ENCODE assay signal across 7 cellular contexts in the genomic region with DNA sequence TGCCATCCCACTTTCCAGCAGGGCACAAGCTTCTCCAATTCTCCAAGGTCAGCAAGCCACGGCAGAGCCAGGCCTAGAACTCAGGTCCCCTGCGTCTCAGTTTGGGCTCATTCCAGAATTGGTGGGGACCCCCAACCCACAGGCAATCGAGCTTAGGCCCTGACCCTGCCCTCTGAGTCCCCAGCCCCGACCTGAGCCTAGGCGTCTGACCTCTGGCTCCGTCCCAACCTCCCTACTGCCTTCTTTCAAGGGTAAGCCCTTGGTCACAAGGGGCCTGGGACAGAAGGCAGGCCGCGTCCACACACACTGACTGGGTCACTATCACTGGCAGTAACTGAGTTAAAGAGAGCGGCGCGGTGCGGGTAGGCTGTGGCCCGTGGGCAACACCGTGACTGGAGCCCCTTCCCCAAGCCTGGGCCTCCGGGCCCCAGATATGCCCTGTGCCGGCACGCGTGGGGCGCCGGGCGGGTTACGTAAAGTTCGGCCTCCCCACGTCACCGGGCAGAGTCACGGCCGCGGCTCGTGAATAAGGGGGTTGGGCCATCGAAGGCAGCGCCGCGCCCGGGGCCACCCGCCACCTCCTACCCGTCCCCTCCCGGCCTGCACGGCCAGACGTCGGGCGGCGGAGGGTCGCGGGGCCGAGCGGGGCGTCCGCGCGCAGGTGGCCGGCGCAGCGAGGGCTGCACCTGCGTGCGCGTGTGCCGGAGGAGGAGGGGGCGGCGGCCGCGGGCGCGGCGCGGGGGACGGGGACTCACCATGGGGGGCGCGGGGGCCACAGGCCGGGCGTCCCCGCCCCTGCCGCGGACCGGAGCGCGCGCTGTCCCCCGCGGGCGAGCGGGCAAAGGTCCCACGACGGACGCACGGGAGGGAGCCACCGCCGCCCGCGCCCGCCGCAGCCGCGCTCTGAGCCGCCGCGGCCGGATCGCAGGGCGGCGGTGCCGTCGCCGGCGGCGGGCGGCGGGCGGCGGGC. TPM values are rescaled to one million over a fixed set of nuclear protein-coding genes. Genes with fewer than 3 reads are reported as not detected.
DNase-seq lines count a peak whose midpoint lies in the region; ATAC-seq and TF ChIP-seq lines count a peak whose summit lies in the region.

No MANE protein-coding gene starts in this region.

- no peak for TF ChIP-seq RAD21 in liver (IDR thresholded peaks at IDR 0.05)

- peaks cover 24% of the 10 kb centered on the region for H3K4me1 Mint-ChIP-seq in dendritic cell treated with granulocyte-macrophage colony-stimulating factor and Interleukin-4, amounts not matched to agents 40 ng/mL and 50 ng/mL, for 4 days (ENCODE audit: low read depth)

- H3K4me1 ChIP-seq in liver (ENCODE audit: control insufficient read depth in 4 of 4, insufficient read depth in 4 of 4, low read length in 3 of 4) (peaks cover 0 to 5% (median 3%) of the 10 kb centered on the region in 4 donors), subcutaneous abdominal adipose tissue (ENCODE audit: control insufficient read depth in 5 of 5, insufficient read depth in 5 of 5, low read length in 5 of 5) (peaks cover 2 to 44% (median 33%) of the 10 kb centered on the region in 5 donors)

- peaks cover 28% of the 10 kb centered on the region for H3K36me3 Mint-ChIP-seq in dendritic cell treated with granulocyte-macrophage colony-stimulating factor and Interleukin-4, amounts not matched to agents 40 ng/mL and 50 ng/mL, for 4 days (ENCODE audit: low read depth)

- peak; percentile 12 for ATAC-seq in GM18502 (IDR thresholded peaks at IDR 0.05; ENCODE audit: poor library complexity, unreplicated experiment)
- ATAC-seq in HG03103 (IDR thresholded peaks at IDR 0.05; ENCODE audit: low read depth, unreplicated experiment), result peak; percentile 11

- no peak for TF ChIP-seq CTCF in liver (IDR thresholded peaks at IDR 0.05; ENCODE audit: low read depth, low read length, missing input control)

- H3K9me3 ChIP-seq in liver (ENCODE audit: control insufficient read depth in 4 of 4, low read length in 3 of 4) (no peaks in the 10 kb centered on the region), subcutaneous abdominal adipose tissue (ENCODE audit: control insufficient read depth in 5 of 5, low read length in 5 of 5) (no peaks in the 10 kb centered on the region)

- DNase-seq in T-helper 9 cell (peak; percentile 34), SHP77 treated with DMSO at 0.1 percent for 48 hours (lab: John Stamatoyannopoulos, UW) (no peak)

- H3K4me3 Mint-ChIP-seq in dendritic cell treated with granulocyte-macrophage colony-stimulating factor and Interleukin-4, amounts not matched to agents 40 ng/mL and 50 ng/mL, for 4 days, result peak overlapping the region; percentile 68

- peak overlapping the region in 1 of 2 donors; percentile 61 for H3K9ac ChIP-seq in liver (ENCODE audit: low read depth in 1 of 2, low read length in 2 of 2)
- peak overlapping the region; percentile 52 to 88 (median 82) for H3K9ac ChIP-seq in subcutaneous abdominal adipose tissue (ENCODE audit: low read length in 5 of 5)

- intact Hi-C loops in dendritic cell treated with granulocyte-macrophage colony-stimulating factor and Interleukin-4, amounts not matched to agents 40 ng/mL and 50 ng/mL, for 4 days (cut with micrococcal nuclease), result no loop called here

- WGBS in liver, result 4% methylated on average over 109 of the region's 109 CpGs

- H3K27ac Mint-ChIP-seq in dendritic cell treated with granulocyte-macrophage colony-stimulating factor and Interleukin-4, amounts not matched to agents 40 ng/mL and 50 ng/mL, for 4 days, result peak overlapping the region; percentile 94

- H3K36me3 ChIP-seq in liver (ENCODE audit: control insufficient read depth in 4 of 4, insufficient read depth in 3 of 4, low read depth in 1 of 4, low read length in 3 of 4) (peaks cover 0 to 3% (median 0%) of the 10 kb centered on the region in 4 donors), subcutaneous abdominal adipose tissue (ENCODE audit: control insufficient read depth in 5 of 5, insufficient read depth in 5 of 5, low read length in 5 of 5) (peaks cover 0 to 24% (median 8%) of the 10 kb centered on the region in 5 donors)

- H3K27me3 Mint-ChIP-seq in dendritic cell treated with granulocyte-macrophage colony-stimulating factor and Interleukin-4, amounts not matched to agents 40 ng/mL and 50 ng/mL, for 4 days, result peaks cover 10% of the 10 kb centered on the region

- no peaks in the 10 kb centered on the region for H3K9me3 Mint-ChIP-seq in dendritic cell treated with granulocyte-macrophage colony-stimulating factor and Interleukin-4, amounts not matched to agents 40 ng/mL and 50 ng/mL, for 4 days

- H3K27me3 ChIP-seq in liver (ENCODE audit: control insufficient read depth in 4 of 4, insufficient read depth in 4 of 4, low read length in 3 of 4) (no peaks in the 10 kb centered on the region), subcutaneous abdominal adipose tissue (ENCODE audit: control insufficient read depth in 5 of 5, insufficient read depth in 4 of 5, low read length in 5 of 5) (no peaks in the 10 kb centered on the region)

- peak overlapping the region; percentile 30 to 75 (median 44) for H3K4me3 ChIP-seq in liver (ENCODE audit: low read depth in 1 of 3, low read length in 3 of 3)
- H3K4me3 ChIP-seq in subcutaneous abdominal adipose tissue (ENCODE audit: low read depth in 1 of 5, low read length in 5 of 5), result peak overlapping the region; percentile 47 to 65 (median 58)

- H3K27ac ChIP-seq in liver (ENCODE audit: low read depth in 1 of 2, low read length in 2 of 2) (peak overlapping the region; percentile 71 to 89), subcutaneous abdominal adipose tissue (ENCODE audit: low read depth, low read length) (peak overlapping the region; percentile 75)

TF ChIP-seq in liver, 16 proteins besides CTCF, POLR2A, EP300 and RAD21:
- TF ChIP-seq YY1 (IDR thresholded peaks at IDR 0.05), result no peak
- peak in 1 of 2 donors; percentile 49 for TF ChIP-seq HNF4A (conservative IDR thresholded peaks at IDR 0.05)
- no peak for TF ChIP-seq TAF1 (conservative IDR thresholded peaks at IDR 0.05)

RNA-seq across cellular contexts. Expression of gene ANKRD9, which starts 0.5 kb away (rescaled TPM):
- total RNA-seq in liver, result 10 to 100 TPM; 11.5 to 67.5 TPM
- 1 to 10 TPM; 1.5 to 3.6 TPM for polyA plus RNA-seq in liver
